In the genomic region with DNA sequence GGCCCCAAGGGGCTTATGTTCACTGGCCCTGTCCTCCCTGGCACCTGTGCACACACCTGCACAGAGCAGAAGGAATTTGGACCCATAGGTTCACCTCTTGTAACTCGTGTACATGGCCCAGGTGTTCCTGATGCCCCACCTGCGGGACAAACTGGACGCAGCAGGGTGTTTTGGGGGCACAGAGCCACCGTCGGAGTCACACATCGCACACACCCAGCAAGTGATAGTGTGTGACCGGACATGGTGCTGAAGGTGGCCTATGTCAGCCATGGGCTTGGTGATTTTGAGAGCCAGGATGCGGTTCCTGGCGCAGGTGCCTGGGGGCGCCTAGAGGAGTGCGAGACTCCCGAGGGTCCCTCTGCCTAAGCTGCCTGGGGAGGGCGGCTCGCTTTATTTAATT, we compare ENCODE assay signal across 25 cellular contexts.
"Had no signal": no experiment of that assay in that cellular context is flagged by ENCODE, and none has a peak within 500 bp of the region (broad histone marks: within the 10 kb centered on the region; RNA-seq: fewer than 3 reads in every experiment).

No MANE protein-coding gene starts in this region.

- ATAC-seq: activated CD8-positive, alpha-beta T cell treated with anti-CD3 and anti-CD28 coated beads for 36 hours; activated naive CD4-positive, alpha-beta T cell treated with anti-CD3 and anti-CD28 coated beads, Interleukin-2, amount 50 U/mL, for 72 hours; activated T-cell treated with anti-CD3 and anti-CD28 coated beads, Interleukin-2, amount 50 U/mL, for 72 hours; activated T-helper 17 cell treated with anti-CD3 and anti-CD28 coated beads, Interleukin-2, amount 50 U/mL, for 72 hours; K562; PC-3 had no signal

- H3K27me3 Mint-ChIP-seq: activated CD4-positive, alpha-beta T cell treated with anti-CD3 and anti-CD28 coated beads, Interleukin-2, amount 10 ng/mL, durations not matched to agents 24 days and 14 days; activated CD8-positive, alpha-beta T cell treated with anti-CD3 and anti-CD28 coated beads for 36 hours; activated T-helper 17 cell treated with anti-CD3 and anti-CD28 coated beads, Interleukin-2, amount 50 U/mL, for 72 hours had no signal

- H3K4me3 ChIP-seq: ascending aorta, cardiac muscle cell, K562, Peyer's patch had no signal

- H3K4me3 Mint-ChIP-seq: activated CD4-positive, alpha-beta T cell treated with anti-CD3 and anti-CD28 coated beads, Interleukin-2, amount 10 ng/mL, durations not matched to agents 24 days and 14 days; activated CD8-positive, alpha-beta T cell treated with anti-CD3 and anti-CD28 coated beads for 36 hours; activated naive CD4-positive, alpha-beta T cell treated with anti-CD3 and anti-CD28 coated beads for 36 hours; activated T-cell treated with anti-CD3 and anti-CD28 coated beads, Interleukin-2, amount 50 U/mL, for 72 hours; activated T-helper 17 cell treated with anti-CD3 and anti-CD28 coated beads, Interleukin-2, amount 50 U/mL, for 72 hours had no signal

- H3K36me3 ChIP-seq: cardiac muscle cell had no signal

- H3K27me3 ChIP-seq: ascending aorta, cardiac muscle cell, Peyer's patch had no signal

- H3K9me3 ChIP-seq: ascending aorta, Peyer's patch had no signal

- H3K4me1 ChIP-seq: ascending aorta, Peyer's patch had no signal

- H3K27ac Mint-ChIP-seq: activated CD4-positive, alpha-beta T cell treated with anti-CD3 and anti-CD28 coated beads, Interleukin-2, amount 10 ng/mL, durations not matched to agents 24 days and 14 days; activated CD8-positive, alpha-beta T cell treated with anti-CD3 and anti-CD28 coated beads for 36 hours; activated naive CD4-positive, alpha-beta T cell treated with anti-CD3 and anti-CD28 coated beads for 36 hours; activated naive CD4-positive, alpha-beta T cell treated with anti-CD3 and anti-CD28 coated beads, Interleukin-2, amount 50 U/mL, for 72 hours; activated T-cell treated with anti-CD3 and anti-CD28 coated beads, Interleukin-2, amount 50 U/mL, for 72 hours; activated T-helper 17 cell treated with anti-CD3 and anti-CD28 coated beads, Interleukin-2, amount 50 U/mL, for 72 hours had no signal

- H3K9me3 Mint-ChIP-seq: activated naive CD4-positive, alpha-beta T cell treated with anti-CD3 and anti-CD28 coated beads for 36 hours; activated T-cell treated with anti-CD3 and anti-CD28 coated beads, Interleukin-2, amount 50 U/mL, for 72 hours had no signal

- DNase-seq: activated CD4-positive, alpha-beta T cell treated with anti-CD3 and anti-CD28 coated beads, Interleukin-2, amount 10 ng/mL, durations not matched to agents 24 days and 14 days; activated CD4-positive, alpha-beta T cell treated with anti-CD3 and anti-CD28 coated beads, Interleukin-2, amount 50 U/mL, for 4 hours; activated CD8-positive, alpha-beta T cell treated with anti-CD3 and anti-CD28 coated beads for 36 hours; activated gamma-delta T cell treated with Interleukin-2 at 50 U/mL for 16 hours; activated naive CD4-positive, alpha-beta T cell treated with anti-CD3 and anti-CD28 coated beads for 36 hours; activated T-cell treated with anti-CD3 and anti-CD28 coated beads, Interleukin-2, amount 50 U/mL, for 1 hour; activated T-cell treated with anti-CD3 and anti-CD28 coated beads, Interleukin-2, amount 50 U/mL, for 72 hours; amygdala; IMR-90; NCI-H1092 treated with DMSO at 0.1 percent for 48 hours; NCI-H1417; NCI-H1694; NCI-H2029; NCI-H510A; NCI-H526; NCI-H748 treated with DMSO at 0.1 percent for 48 hours; NK-92 treated with Interleukin-12 subunit alpha and Interleukin-12 subunit beta, amount 100 ng/mL, for 24 hours; PC-3; RPMI8226 had no signal

- H3K27ac ChIP-seq: ascending aorta, cardiac muscle cell, Peyer's patch had no signal
